ENCODE assay signal across 10 cellular contexts in genomic region chr17:50037321-50038107, GRCh38. TPM values are rescaled to one million over a fixed set of nuclear protein-coding genes. Genes with fewer than 3 reads are reported as not detected.
DNase-seq lines count a peak whose midpoint lies in the region; ATAC-seq and TF ChIP-seq lines count a peak whose summit lies in the region.
"Had no signal": no experiment of that assay in that cellular context is flagged by ENCODE, and none has a peak within 500 bp of the region (broad histone marks: within the 10 kb centered on the region; RNA-seq: fewer than 3 reads in every experiment).

No MANE protein-coding gene starts in this region.

- peak overlapping the region; percentile 46 for H3K27ac ChIP-seq in foreskin keratinocyte
- peak overlapping the region in 1 of 2 donors; percentile 54 for H3K27ac ChIP-seq in ovary

- H3K9me3 ChIP-seq in ovary = no peaks in the 10 kb centered on the region

- no peaks in the 10 kb centered on the region for H3K36me3 ChIP-seq in ovary

- WGBS in ovary, 3 donors = 19 to 29% (median 20%) methylated on average over 14 of the region's 14 CpGs

- TF ChIP-seq CTCF in foreskin keratinocyte (conservative IDR thresholded peaks at IDR 0.05) (no peak), ovary (IDR thresholded peaks at IDR 0.05) (no peak)

- intact Hi-C loops in ovary (cut with DNase I) = no loop called here

- H3K4me3 ChIP-seq in ovary = no peak overlapping the region

- ATAC-seq in SK-N-SH treated with all-trans-retinoic acid at 6 μM for 48 hours (peak; percentile 91), foreskin keratinocyte (peak; percentile 41), HG03196 (IDR thresholded peaks at IDR 0.05; ENCODE audit: unreplicated experiment) (no peak)

- TF ChIP-seq EP300 in ovary (IDR thresholded peaks at IDR 0.05) = no peak

- H3K27me3 ChIP-seq in foreskin keratinocyte (no peaks in the 10 kb centered on the region), ovary (no peaks in the 10 kb centered on the region)

- no peak for TF ChIP-seq POLR2A in ovary (IDR thresholded peaks at IDR 0.05)

- peak; percentile 93 for DNase-seq in EL
- no peak for DNase-seq in foreskin keratinocyte
- peak; percentile 75 to 89 (median 86) for DNase-seq in ovary
- DNase-seq in NCI-H2107 treated with DMSO at 0.1 percent for 48 hours (lab: John Stamatoyannopoulos, UW; ENCODE audit: unreplicated experiment) = no peak
- no peak for DNase-seq in stimulated activated CD4-positive, alpha-beta T cell treated with anti-CD3 and anti-CD28 coated beads, Interleukin-12 subunit alpha, Interleukin-12 subunit beta, amount 100 ng/mL, for 4 hours
- no peak for DNase-seq in central memory CD4-positive, alpha-beta T cell
- DNase-seq: activated B cell treated with CpG ODN at 0.5 μM for 24 hours had no signal

- peaks cover 14% of the 10 kb centered on the region for H3K4me1 ChIP-seq in foreskin keratinocyte
- H3K4me1 ChIP-seq in ovary (ENCODE audit: insufficient read depth) = peaks cover 24% of the 10 kb centered on the region

TF ChIP-seq in SK-N-SH treated with all-trans-retinoic acid at 6 μM for 48 hours, 23 proteins besides CTCF, POLR2A, EP300 and RAD21:
- TF ChIP-seq TCF4 (CRISPR knock-in tag; IDR thresholded peaks at IDR 0.05; ENCODE audit: borderline replicate concordance) = no peak
- TF ChIP-seq, protein P1, sequence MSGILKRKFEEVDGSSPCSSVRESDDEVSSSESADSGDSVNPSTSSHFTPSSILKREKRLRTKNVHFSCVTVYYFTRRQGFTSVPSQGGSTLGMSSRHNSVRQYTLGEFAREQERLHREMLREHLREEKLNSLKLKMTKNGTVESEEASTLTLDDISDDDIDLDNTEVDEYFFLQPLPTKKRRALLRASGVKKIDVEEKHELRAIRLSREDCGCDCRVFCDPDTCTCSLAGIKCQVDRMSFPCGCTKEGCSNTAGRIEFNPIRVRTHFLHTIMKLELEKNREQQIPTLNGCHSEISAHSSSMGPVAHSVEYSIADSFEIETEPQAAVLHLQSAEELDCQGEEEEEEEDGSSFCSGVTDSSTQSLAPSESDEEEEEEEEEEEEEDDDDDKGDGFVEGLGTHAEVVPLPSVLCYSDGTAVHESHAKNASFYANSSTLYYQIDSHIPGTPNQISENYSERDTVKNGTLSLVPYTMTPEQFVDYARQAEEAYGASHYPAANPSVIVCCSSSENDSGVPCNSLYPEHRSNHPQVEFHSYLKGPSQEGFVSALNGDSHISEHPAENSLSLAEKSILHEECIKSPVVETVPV (CRISPR knock-in tag; IDR thresholded peaks at IDR 0.05) = no peak
- TF ChIP-seq SNAI2 (CRISPR knock-in tag; IDR thresholded peaks at IDR 0.05) = no peak
- TF ChIP-seq CREB5 (CRISPR knock-in tag; IDR thresholded peaks at IDR 0.05; ENCODE audit: low read depth) = no peak
- 0 out of 2 replicates have a peak, but pooled peaks have one; percentile 56 for TF ChIP-seq CSDC2 (CRISPR knock-in tag; IDR thresholded peaks at IDR 0.05)
- TF ChIP-seq ZFP3 (CRISPR knock-in tag; IDR thresholded peaks at IDR 0.05) = no peak
- no peak for TF ChIP-seq ZNF70 (CRISPR knock-in tag; IDR thresholded peaks at IDR 0.05)
- TF ChIP-seq, protein P2, sequence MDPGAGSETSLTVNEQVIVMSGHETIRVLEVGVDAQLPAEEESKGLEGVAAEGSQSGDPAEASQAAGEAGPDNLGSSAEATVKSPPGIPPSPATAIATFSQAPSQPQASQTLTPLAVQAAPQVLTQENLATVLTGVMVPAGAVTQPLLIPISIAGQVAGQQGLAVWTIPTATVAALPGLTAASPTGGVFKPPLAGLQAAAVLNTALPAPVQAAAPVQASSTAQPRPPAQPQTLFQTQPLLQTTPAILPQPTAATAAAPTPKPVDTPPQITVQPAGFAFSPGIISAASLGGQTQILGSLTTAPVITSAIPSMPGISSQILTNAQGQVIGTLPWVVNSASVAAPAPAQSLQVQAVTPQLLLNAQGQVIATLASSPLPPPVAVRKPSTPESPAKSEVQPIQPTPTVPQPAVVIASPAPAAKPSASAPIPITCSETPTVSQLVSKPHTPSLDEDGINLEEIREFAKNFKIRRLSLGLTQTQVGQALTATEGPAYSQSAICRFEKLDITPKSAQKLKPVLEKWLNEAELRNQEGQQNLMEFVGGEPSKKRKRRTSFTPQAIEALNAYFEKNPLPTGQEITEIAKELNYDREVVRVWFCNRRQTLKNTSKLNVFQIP (CRISPR knock-in tag; IDR thresholded peaks at IDR 0.05; ENCODE audit: borderline replicate concordance, low read depth) = no peak
- TF ChIP-seq ESRRG (CRISPR knock-in tag; IDR thresholded peaks at IDR 0.05) = no peak

RNA-seq across cellular contexts. Expression of gene ITGA3, which starts 18.4 kb away (rescaled TPM):
- total RNA-seq in foreskin keratinocyte = 1,046 and 1,112 TPM in 2 replicates
- polyA plus RNA-seq in foreskin keratinocyte = 633 and 656 TPM in 2 replicates
- total RNA-seq in ovary = 100 to 1,000 TPM in 1 of 7 donors, 10 to 100 TPM in 6; 23.6 to 132 (median 41.7) TPM
- polyA plus RNA-seq in ovary = 10 to 100 TPM; 28.2 to 34.2 TPM

RNA-seq across cellular contexts. Expression of gene DLX3, which starts 42.5 kb away (rescaled TPM):
- 1.2 and 1.3 TPM in 2 replicates for total RNA-seq in foreskin keratinocyte
- polyA plus RNA-seq in foreskin keratinocyte = 1.7 and 1.9 TPM in 2 replicates
- 1 to 10 TPM in 1 of 7 donors, under 1 TPM in 5, not detected in 1; 0.11 to 1.3 (median 0.41) TPM for total RNA-seq in ovary
- polyA plus RNA-seq in ovary = under 1 TPM; 0.10 to 0.23 TPM
- total RNA-seq: activated B cell treated with CpG ODN at 0.5 μM for 24 hours, lung microvascular endothelial cell had no signal

RNA-seq across cellular contexts. Expression of gene PDK2, which starts 57.6 kb away (rescaled TPM):
- total RNA-seq in foreskin keratinocyte (7.3 and 7.5 TPM in 2 replicates), ovary (10 to 100 TPM; 36.5 to 83.2 (median 54.7) TPM)
- polyA plus RNA-seq in foreskin keratinocyte (6.9 and 7.5 TPM in 2 replicates), ovary (10 to 100 TPM; 51.2 to 82.7 TPM)

Comparison
In these comparisons a context has a peak if more than half of its experiments do, and no peak if none do; other contexts are left out.
1. DNase-seq: peak in EL (single experiment) and ovary (5 of 5); none in foreskin keratinocyte (0 of 2), NCI-H2107 treated with DMSO at 0.1 percent for 48 hours (single experiment), stimulated activated CD4-positive, alpha-beta T cell treated with anti-CD3 and anti-CD28 coated beads, Interleukin-12 subunit alpha, Interleukin-12 subunit beta, amount 100 ng/mL, for 4 hours (single experiment) and central memory CD4-positive, alpha-beta T cell (single experiment).